ENCODE assay signal across 15 cellular contexts in genomic region chr6:38305995-38306681, GRCh38.
DNase-seq lines count a peak whose midpoint lies in the region; ATAC-seq and TF ChIP-seq lines count a peak whose summit lies in the region.
"Had no signal": no experiment of that assay in that cellular context is flagged by ENCODE, and none has a peak within 500 bp of the region (broad histone marks: within the 10 kb centered on the region; RNA-seq: fewer than 3 reads in every experiment).

No MANE protein-coding gene starts in this region.

- no peak overlapping the region for H3K4me3 ChIP-seq in mesendoderm (ENCODE audit: low read length)
- H3K4me3 ChIP-seq in GM23338 = no peak overlapping the region
- H3K4me3 ChIP-seq: A549, esophagus muscularis mucosa, ovary, uterus had no signal

- H3K27me3 ChIP-seq in mesendoderm (ENCODE audit: insufficient read depth, low read length, poor library complexity) = no peaks in the 10 kb centered on the region
- H3K27me3 ChIP-seq in GM23338 (ENCODE audit: insufficient read depth) = no peaks in the 10 kb centered on the region
- H3K27me3 ChIP-seq: esophagus muscularis mucosa, ovary, uterus had no signal

- H3K4me1 ChIP-seq in mesendoderm (ENCODE audit: control insufficient read depth, low read depth, low read length) = peaks cover 14% of the 10 kb centered on the region
- H3K4me1 ChIP-seq in GM23338 (ENCODE audit: insufficient read depth) = peaks cover 12% of the 10 kb centered on the region
- H3K4me1 ChIP-seq: A549 had no signal

- H2BK120ac ChIP-seq in mesendoderm (ENCODE audit: low read depth, low read length) = peak overlapping the region; percentile 92

- peak overlapping the region; percentile 99 for H3K18ac ChIP-seq in mesendoderm (ENCODE audit: low read length)

- TF ChIP-seq CTCF in GM23338 (conservative IDR thresholded peaks at IDR 0.05; ENCODE audit: low read depth in 2 of 2) = no peak

- H3K4ac ChIP-seq in mesendoderm (ENCODE audit: low read depth, low read length) = peak overlapping the region; percentile 87

- H3K79me2 ChIP-seq in mesendoderm (ENCODE audit: control insufficient read depth, insufficient read depth, low read length) (no peaks in the 10 kb centered on the region), GM23338 (replicated peaks; ENCODE audit: insufficient read depth) (no peaks in the 10 kb centered on the region)

- H4K8ac ChIP-seq in mesendoderm (ENCODE audit: low read depth, low read length) = peak overlapping the region; percentile 65

- no peak overlapping the region for H2AFZ ChIP-seq in GM23338

- H3K4me2 ChIP-seq in mesendoderm (ENCODE audit: low read length) (no peak overlapping the region), GM23338 (no peak overlapping the region)
- H3K4me2 ChIP-seq: A549 had no signal

- H3K4me3 Mint-ChIP-seq in activated T-cell treated with anti-CD3 and anti-CD28 coated beads, Interleukin-2, amount 50 U/mL, for 72 hours = no peak overlapping the region
- no peak overlapping the region for H3K4me3 Mint-ChIP-seq in GM23338
- H3K4me3 Mint-ChIP-seq in activated T-cell treated with anti-CD3 and anti-CD28 coated beads, Interleukin-2, amount 50 U/mL, for 24 hours = no peak overlapping the region
- H3K4me3 Mint-ChIP-seq: activated naive CD8-positive, alpha-beta T cell treated with anti-CD3 and anti-CD28 coated beads, Interleukin-2, amount 10 ng/mL, durations not matched to agents 7 days and 5 days had no signal

- H3K9me3 Mint-ChIP-seq in activated T-cell treated with anti-CD3 and anti-CD28 coated beads, Interleukin-2, amount 50 U/mL, for 72 hours = peaks cover 0 to 6% of the 10 kb centered on the region in 2 donors
- no peaks in the 10 kb centered on the region for H3K9me3 Mint-ChIP-seq in GM23338
- H3K9me3 Mint-ChIP-seq in activated T-cell treated with anti-CD3 and anti-CD28 coated beads, Interleukin-2, amount 50 U/mL, for 24 hours = peaks cover 5% of the 10 kb centered on the region

- H3K4me1 Mint-ChIP-seq in activated T-cell treated with anti-CD3 and anti-CD28 coated beads, Interleukin-2, amount 50 U/mL, for 72 hours (ENCODE audit: low read depth) = peaks cover 14% of the 10 kb centered on the region
- H3K4me1 Mint-ChIP-seq in GM23338 = peaks cover 26% of the 10 kb centered on the region
- peaks cover 19% of the 10 kb centered on the region for H3K4me1 Mint-ChIP-seq in activated T-cell treated with anti-CD3 and anti-CD28 coated beads, Interleukin-2, amount 50 U/mL, for 24 hours (ENCODE audit: low read depth)

- H3K27ac ChIP-seq in mesendoderm (ENCODE audit: low read depth, low read length) (peak overlapping the region; percentile 79), GM23338 (ENCODE audit: low read depth) (no peak overlapping the region)
- H3K27ac ChIP-seq: A549, esophagus muscularis mucosa, ovary, uterus had no signal

- H4K5ac ChIP-seq in mesendoderm (ENCODE audit: low read length) = peak overlapping the region; percentile 14

- no peak for ATAC-seq in activated T-cell treated with anti-CD3 and anti-CD28 coated beads, Interleukin-2, amount 50 U/mL, for 72 hours (replicated peaks in 1 of 2)
- ATAC-seq in GM21447 (IDR thresholded peaks at IDR 0.05; ENCODE audit: unreplicated experiment) (peak; percentile 60), HG03432 (IDR thresholded peaks at IDR 0.05; ENCODE audit: unreplicated experiment) (peak; percentile 52), GM23338 (no peak)
- ATAC-seq: A549 had no signal

- 0 out of 2 replicates have a peak, but pooled peaks cover 2% of the 10 kb centered on the region for H3K9me2 ChIP-seq in GM23338 (ENCODE audit: insufficient read depth)

- WGBS in mesendoderm (ENCODE audit: extremely low coverage, insufficient coverage, low lambda C conversion rate) = no CpG with 5 or more reads among the region's 4 CpGs

- H3K9ac ChIP-seq in mesendoderm (ENCODE audit: low read length) = peak overlapping the region; percentile 35

- H3K36me3 ChIP-seq in mesendoderm (ENCODE audit: control insufficient read depth, insufficient read depth, low read length) (no peaks in the 10 kb centered on the region), GM23338 (ENCODE audit: insufficient read depth) (no peaks in the 10 kb centered on the region)
- H3K36me3 ChIP-seq: esophagus muscularis mucosa, ovary, uterus had no signal

- H4K20me1 ChIP-seq in GM23338 (replicated peaks; ENCODE audit: insufficient read depth) = no peaks in the 10 kb centered on the region

- no peak overlapping the region for H3K23ac ChIP-seq in mesendoderm (ENCODE audit: low read length)

- peak overlapping the region; percentile 81 for H3K56ac ChIP-seq in mesendoderm (ENCODE audit: low read length)

- DNase-seq in activated T-cell treated with anti-CD3 and anti-CD28 coated beads, Interleukin-2, amount 50 U/mL, for 72 hours = no peak
- DNase-seq in activated T-cell treated with anti-CD3 and anti-CD28 coated beads, Interleukin-2, amount 50 U/mL, for 1 hour = no peak
- DNase-seq in mesendoderm (no peak), GM23338 (ENCODE audit: low spot score) (no peak), HuH-7.5 (ENCODE audit: low spot score) (no peak)
- DNase-seq in activated T-cell treated with anti-CD3 and anti-CD28 coated beads, Interleukin-2, amount 50 U/mL, for 24 hours = no peak
- DNase-seq: activated naive CD8-positive, alpha-beta T cell treated with anti-CD3 and anti-CD28 coated beads, Interleukin-2, amount 10 ng/mL, durations not matched to agents 7 days and 5 days; H7; ovary; SHP77 treated with DMSO at 0.1 percent for 48 hours; uterus had no signal

- no peaks in the 10 kb centered on the region for H3F3A ChIP-seq in GM23338 (replicated peaks; ENCODE audit: low read depth)

- H3K27ac Mint-ChIP-seq in activated T-cell treated with anti-CD3 and anti-CD28 coated beads, Interleukin-2, amount 50 U/mL, for 72 hours = peak overlapping the region; percentile 31
- H3K27ac Mint-ChIP-seq in GM23338 = no peak overlapping the region
- no peak overlapping the region for H3K27ac Mint-ChIP-seq in activated T-cell treated with anti-CD3 and anti-CD28 coated beads, Interleukin-2, amount 50 U/mL, for 24 hours
- H3K27ac Mint-ChIP-seq: activated naive CD8-positive, alpha-beta T cell treated with anti-CD3 and anti-CD28 coated beads, Interleukin-2, amount 10 ng/mL, durations not matched to agents 7 days and 5 days had no signal

- H3K36me3 Mint-ChIP-seq in activated T-cell treated with anti-CD3 and anti-CD28 coated beads, Interleukin-2, amount 50 U/mL, for 72 hours (ENCODE audit: insufficient read depth in 2 of 2) = peaks cover 0 to 7% of the 10 kb centered on the region in 2 donors
- no peaks in the 10 kb centered on the region for H3K36me3 Mint-ChIP-seq in GM23338 (ENCODE audit: low read depth)
- no peaks in the 10 kb centered on the region for H3K36me3 Mint-ChIP-seq in activated T-cell treated with anti-CD3 and anti-CD28 coated beads, Interleukin-2, amount 50 U/mL, for 24 hours (ENCODE audit: low read depth)

- peak overlapping the region; percentile 90 for H2BK5ac ChIP-seq in mesendoderm (ENCODE audit: low read length)

- H3K27me3 Mint-ChIP-seq in activated T-cell treated with anti-CD3 and anti-CD28 coated beads, Interleukin-2, amount 50 U/mL, for 72 hours (ENCODE audit: low read depth) = no peaks in the 10 kb centered on the region
- H3K27me3 Mint-ChIP-seq in GM23338 (ENCODE audit: insufficient read depth, low read depth, poor library complexity) = no peaks in the 10 kb centered on the region
- no peaks in the 10 kb centered on the region for H3K27me3 Mint-ChIP-seq in activated T-cell treated with anti-CD3 and anti-CD28 coated beads, Interleukin-2, amount 50 U/mL, for 24 hours
- H3K27me3 Mint-ChIP-seq: activated naive CD8-positive, alpha-beta T cell treated with anti-CD3 and anti-CD28 coated beads, Interleukin-2, amount 10 ng/mL, durations not matched to agents 7 days and 5 days had no signal

- H3K79me1 ChIP-seq in mesendoderm (ENCODE audit: low read length) = no peaks in the 10 kb centered on the region

- H2BK15ac ChIP-seq in mesendoderm (replicated peaks; ENCODE audit: low read depth) = peak overlapping the region; percentile 92

- H2AK5ac ChIP-seq in mesendoderm (ENCODE audit: low read length) = peak overlapping the region; percentile 89

TF ChIP-seq in GM23338, 12 proteins besides CTCF, POLR2A, EP300 and RAD21 (continues in another document):
- no peak for TF ChIP-seq EZH2phosphoT487 (IDR thresholded peaks at IDR 0.05; ENCODE audit: unreplicated experiment)
- TF ChIP-seq POLR2AphosphoS5 (IDR thresholded peaks at IDR 0.05; ENCODE audit: low read depth) = no peak
- no peak for TF ChIP-seq ETS1 (IDR thresholded peaks at IDR 0.05)
- no peak for TF ChIP-seq CREB1 (CRISPR knock-in tag; IDR thresholded peaks at IDR 0.05; ENCODE audit: low read depth)
- no peak for TF ChIP-seq ZNF331 (CRISPR knock-in tag; IDR thresholded peaks at IDR 0.05; ENCODE audit: low read depth)
- TF ChIP-seq ZNF114 (CRISPR knock-in tag; IDR thresholded peaks at IDR 0.05) = no peak

Comparison
In these comparisons a context has a peak if more than half of its experiments do, and no peak if none do; other contexts are left out.
1. ATAC-seq: peak in GM21447 (single experiment) and HG03432 (single experiment); none in activated T-cell treated with anti-CD3 and anti-CD28 coated beads, Interleukin-2, amount 50 U/mL, for 72 hours (0 of 2) and GM23338 (single experiment).